8 cellular contexts compared by ENCODE assay signal in genomic region chr17:40542562-40543411, GRCh38. TPM values are rescaled to one million over a fixed set of nuclear protein-coding genes. Genes with fewer than 3 reads are reported as not detected.
DNase-seq lines count a peak whose midpoint lies in the region; ATAC-seq, FAIRE-seq and TF ChIP-seq lines count a peak whose summit lies in the region.

No MANE protein-coding gene starts in this region.

- H3K4me1 Mint-ChIP-seq in WTC11, result peaks cover 23% of the 10 kb centered on the region
- peaks cover 60 to 94% (median 89%) of the 10 kb centered on the region in 7 donors for H3K4me1 Mint-ChIP-seq in naive thymus-derived CD4-positive, alpha-beta T cell

- H3K36me3 ChIP-seq in endothelial cell of umbilical vein (ENCODE audit: control insufficient read depth in 2 of 2, extremely low read depth in 1 of 2, insufficient read depth in 2 of 2, low read length in 2 of 2) (no peaks in the 10 kb centered on the region), aorta (ENCODE audit: control insufficient read depth in 1 of 2, insufficient read depth in 2 of 2, low read length in 1 of 2) (no peaks in the 10 kb centered on the region), MM.1S (replicated peaks; ENCODE audit: insufficient read depth, low read length) (no peaks in the 10 kb centered on the region)
- no peaks in the 10 kb centered on the region for H3K36me3 ChIP-seq in naive thymus-derived CD4-positive, alpha-beta T cell (ENCODE audit: control insufficient read depth in 2 of 3, insufficient read depth in 3 of 3, low read length in 3 of 3)

- H3K9me3 ChIP-seq in endothelial cell of umbilical vein (replicated peaks; ENCODE audit: control insufficient read depth, insufficient read depth, low read length) (no peaks in the 10 kb centered on the region), aorta (ENCODE audit: control insufficient read depth, low read length) (no peaks in the 10 kb centered on the region), MM.1S (replicated peaks; ENCODE audit: insufficient read depth, low read length) (no peaks in the 10 kb centered on the region)
- no peaks in the 10 kb centered on the region for H3K9me3 ChIP-seq in naive thymus-derived CD4-positive, alpha-beta T cell (ENCODE audit: control insufficient read depth in 2 of 3, low read length in 3 of 3)

- CTCF ChIA-PET in WTC11 (lab: Charles Lee) (interaction anchor here (1.2 to 2.9 kb wide), 4 partner anchors 9 to 188 kb away, joined by 3 to 17 read pairs (median 6); no protein-coding TSS in a partner anchor), endothelial cell of umbilical vein (lab: Charles Lee) (interaction anchor here (1.3 to 2.5 kb wide), 3 partner anchors 10 to 67 kb away, joined by 6 to 15 read pairs (median 7); no protein-coding TSS in a partner anchor)
- CTCF ChIA-PET in naive thymus-derived CD4-positive, alpha-beta T cell (lab: Charles Lee), result interaction anchor here (1.0 to 2.5 kb wide), 2 partner anchors 9 to 72 kb away, joined by 3 to 6 read pairs; no protein-coding TSS in a partner anchor

- H3K27ac ChIP-seq in endothelial cell of umbilical vein (ENCODE audit: insufficient read depth, low read depth, low read length), result no peak overlapping the region
- peak overlapping the region; percentile 6 for H3K27ac ChIP-seq in naive thymus-derived CD4-positive, alpha-beta T cell (ENCODE audit: low read depth, low read length)
- H3K27ac ChIP-seq in aorta (ENCODE audit: low read depth in 1 of 2, low read length in 2 of 2), result no peak overlapping the region
- H3K27ac ChIP-seq in MM.1S (ENCODE audit: low read length), result no peak overlapping the region

- H4K20me1 ChIP-seq in endothelial cell of umbilical vein (replicated peaks; ENCODE audit: control insufficient read depth, extremely low read depth, insufficient read depth, low read length), result no peaks in the 10 kb centered on the region
- no peaks in the 10 kb centered on the region for H4K20me1 ChIP-seq in MM.1S (ENCODE audit: insufficient read depth, low read length)

- no peaks in the 10 kb centered on the region for H3K9me1 ChIP-seq in endothelial cell of umbilical vein (replicated peaks; ENCODE audit: control insufficient read depth, extremely low read depth, insufficient read depth, low read length)

- intact Hi-C loops in endothelial cell of umbilical vein (cut with micrococcal nuclease), result no loop called here
- intact Hi-C loops in naive thymus-derived CD4-positive, alpha-beta T cell (cut with micrococcal nuclease), result no loop called here
- intact Hi-C loops in aorta (cut with DNase I), result no loop called here

- H3K4me1 ChIP-seq in endothelial cell of umbilical vein (ENCODE audit: control insufficient read depth, extremely low read depth, insufficient read depth, low read length) (peaks cover 5% of the 10 kb centered on the region), aorta (ENCODE audit: control insufficient read depth in 1 of 2, insufficient read depth in 2 of 2, low read length in 2 of 2) (peaks cover 0 to 2% of the 10 kb centered on the region in 2 donors), MM.1S (ENCODE audit: low read length) (no peaks in the 10 kb centered on the region)
- peaks cover 69 to 84% of the 10 kb centered on the region in 2 donors for H3K4me1 ChIP-seq in naive thymus-derived CD4-positive, alpha-beta T cell (ENCODE audit: control insufficient read depth in 2 of 2, insufficient read depth in 2 of 2, low read length in 2 of 2)

- H3K36me3 Mint-ChIP-seq in WTC11, result no peaks in the 10 kb centered on the region
- H3K36me3 Mint-ChIP-seq in naive thymus-derived CD4-positive, alpha-beta T cell, result peaks cover 0 to 12% (median 0%) of the 10 kb centered on the region in 5 donors

- no peaks in the 10 kb centered on the region for H3K9me3 Mint-ChIP-seq in WTC11
- H3K9me3 Mint-ChIP-seq in naive thymus-derived CD4-positive, alpha-beta T cell, result no peaks in the 10 kb centered on the region

- no peak overlapping the region for H3K9ac ChIP-seq in endothelial cell of umbilical vein (replicated peaks; ENCODE audit: extremely low read depth, insufficient read depth, low read length)
- no peak overlapping the region for H3K9ac ChIP-seq in MM.1S (ENCODE audit: low read length)

- H3K9me2 ChIP-seq in MM.1S (replicated peaks; ENCODE audit: insufficient read depth, low read length), result no peaks in the 10 kb centered on the region

- TF ChIP-seq CTCF in GM10266 (IDR thresholded peaks at IDR 0.05; ENCODE audit: control insufficient read depth, insufficient read depth, low read depth, missing control alignments) (no peak), WTC11 (IDR thresholded peaks at IDR 0.05) (no peak), endothelial cell of umbilical vein (IDR thresholded peaks at IDR 0.05; ENCODE audit: extremely low read depth in 1 of 2, insufficient read depth in 1 of 2, low read depth in 1 of 2, low read length in 2 of 2) (no peak), MM.1S (IDR thresholded peaks at IDR 0.05; ENCODE audit: low read length) (no peak)

- H3K27ac Mint-ChIP-seq in WTC11, result peak overlapping the region; percentile 11; the same call in 1 of the 2 replicates
- H3K27ac Mint-ChIP-seq in naive thymus-derived CD4-positive, alpha-beta T cell, result peak overlapping the region; percentile 70 to 97 (median 92)

- WGBS in aorta, 2 donors, result 49 to 54% methylated on average over 14 of the region's 14 CpGs

- peak; percentile 48 for ATAC-seq in HG02870 (IDR thresholded peaks at IDR 0.05; ENCODE audit: unreplicated experiment)
- no peak for ATAC-seq in WTC11
- ATAC-seq in naive thymus-derived CD4-positive, alpha-beta T cell, result no peak
- ATAC-seq in aorta (ENCODE audit: low FRiP score), result peak; percentile 92

- H3F3A ChIP-seq in MM.1S (ENCODE audit: insufficient read depth, low read length), result no peaks in the 10 kb centered on the region

- H3K4me2 ChIP-seq in endothelial cell of umbilical vein (ENCODE audit: insufficient read depth, low read length), result no peak overlapping the region
- H3K4me2 ChIP-seq in MM.1S (ENCODE audit: low read depth, low read length), result no peak overlapping the region

- H3K79me2 ChIP-seq in endothelial cell of umbilical vein (ENCODE audit: control insufficient read depth, insufficient read depth, low read length), result no peaks in the 10 kb centered on the region
- no peaks in the 10 kb centered on the region for H3K79me2 ChIP-seq in MM.1S (ENCODE audit: low read length)

- DNase-seq in GM10266 (ENCODE audit: extremely low spot score) (peak; percentile 61), WTC11 (ENCODE audit: low spot score) (peak; percentile 7), endothelial cell of umbilical vein (ENCODE audit: low read depth, low spot score) (peak; percentile 67), aorta (peak; percentile 87 to 91), NCI-H2029 (lab: John Stamatoyannopoulos, UW) (no peak), MM.1S (no peak)
- DNase-seq in naive thymus-derived CD4-positive, alpha-beta T cell, result peak in 3 of 9 donors; percentile 5 to 57 (median 57)

- no peaks in the 10 kb centered on the region; the same call in 1 of the 2 replicates for H3K27me3 Mint-ChIP-seq in WTC11 (ENCODE audit: low read depth)
- no peaks in the 10 kb centered on the region for H3K27me3 Mint-ChIP-seq in naive thymus-derived CD4-positive, alpha-beta T cell

- BruUV-seq in endothelial cell of umbilical vein (replicated peaks; lab: Mats Ljungman, UMichigan), result no TSS peak

- no peak for FAIRE-seq in endothelial cell of umbilical vein (lab: Jason Lieb, UNC)

- TF ChIP-seq POLR2A in endothelial cell of umbilical vein (IDR thresholded peaks at IDR 0.05; ENCODE audit: low read depth, low read length), result no peak

- dilution Hi-C loops in endothelial cell of umbilical vein (cut with MboI; ENCODE audit: extremely low pct_ligation_motif_present, low sequenced_read_pairs), result no loop called here

- POLR2A ChIA-PET in WTC11 (lab: Charles Lee), result no interaction called here
- POLR2A ChIA-PET in endothelial cell of umbilical vein (lab: Charles Lee), result no interaction called here
- POLR2A ChIA-PET in naive thymus-derived CD4-positive, alpha-beta T cell (lab: Charles Lee), result interaction anchor here (0.5 to 45.4 kb wide), 9 partner anchors 9 to 1424 kb away, joined by 3 to 2132 read pairs (median 4); partner anchors contain the start of genes CCR7 and CNP

- H3K27me3 ChIP-seq in endothelial cell of umbilical vein (ENCODE audit: control insufficient read depth in 2 of 2, insufficient read depth in 2 of 2, low read length in 2 of 2) (no peaks in the 10 kb centered on the region), aorta (ENCODE audit: control insufficient read depth in 1 of 2, insufficient read depth in 2 of 2, low read length in 1 of 2) (no peaks in the 10 kb centered on the region), MM.1S (replicated peaks; ENCODE audit: insufficient read depth, low read length) (no peaks in the 10 kb centered on the region)
- no peaks in the 10 kb centered on the region for H3K27me3 ChIP-seq in naive thymus-derived CD4-positive, alpha-beta T cell (ENCODE audit: control insufficient read depth in 2 of 2, insufficient read depth in 2 of 2, low read length in 2 of 2)

- H3K4me3 ChIP-seq in endothelial cell of umbilical vein (replicated peaks in 1 of 3; ENCODE audit: insufficient read depth in 1 of 3, low read depth in 1 of 3, low read length in 3 of 3), result no peak overlapping the region
- H3K4me3 ChIP-seq in naive thymus-derived CD4-positive, alpha-beta T cell (ENCODE audit: low read length), result no peak overlapping the region
- H3K4me3 ChIP-seq in aorta (ENCODE audit: low read length in 2 of 2), result no peak overlapping the region
- no peak overlapping the region for H3K4me3 ChIP-seq in MM.1S (ENCODE audit: low read length)

- H2AFZ ChIP-seq in endothelial cell of umbilical vein (ENCODE audit: low read depth, low read length), result peak overlapping the region; percentile 38
- H2AFZ ChIP-seq in MM.1S (ENCODE audit: low read length), result no peak overlapping the region

- H3K4me3 Mint-ChIP-seq in WTC11, result no peak overlapping the region
- peak overlapping the region; percentile 16 to 87 (median 67) for H3K4me3 Mint-ChIP-seq in naive thymus-derived CD4-positive, alpha-beta T cell

RNA-seq across cellular contexts. Expression of gene CCR7, which starts 22.5 kb away (rescaled TPM):
- 0.37 to 0.92 TPM (median 0.57 TPM) in 3 replicates for total RNA-seq in WTC11 (2021)
- total RNA-seq in endothelial cell of umbilical vein, result 0.30 TPM in 1 of 2 replicates, not detected in the other
- polyA plus RNA-seq in endothelial cell of umbilical vein, result 0.18 and 0.25 TPM in 2 replicates
- polyA plus RNA-seq in endothelial cell of umbilical vein (2011; cell fraction: cytosol; rRNA removed), result 0.04 TPM in 1 of 2 replicates, not detected in the other
- 0.14 TPM in 1 of 2 replicates, not detected in the other for polyA plus RNA-seq in endothelial cell of umbilical vein (2011; cell fraction: nucleus; rRNA removed)
- polyA plus RNA-seq in endothelial cell of umbilical vein (2012), result not detected in 2 replicates
- polyA minus RNA-seq in endothelial cell of umbilical vein, result 0.62 TPM in 1 of 2 replicates, not detected in the other
- not detected for polyA minus RNA-seq in endothelial cell of umbilical vein (2011; cell fraction: cytosol; rRNA and poly(A)+ RNA removed)
- polyA minus RNA-seq in endothelial cell of umbilical vein (2011; cell fraction: nucleus; rRNA and poly(A)+ RNA removed), result not detected in 2 replicates
- total RNA-seq in naive thymus-derived CD4-positive, alpha-beta T cell, result 100 to 1,000 TPM; 153 to 675 (median 262) TPM
- 1,000 to 10,000 TPM; 1,350 to 2,301 TPM for polyA plus RNA-seq in naive thymus-derived CD4-positive, alpha-beta T cell
- under 1 TPM; 0.62 to 0.84 TPM for total RNA-seq in aorta
- under 1 TPM; 0.08 to 0.13 TPM for polyA plus RNA-seq in aorta

RNA-seq across cellular contexts. Expression of gene TNS4, which starts 41.4 kb away (rescaled TPM):
- total RNA-seq in WTC11 (2021) (0.55 to 0.87 TPM (median 0.80 TPM) in 3 replicates), endothelial cell of umbilical vein (not detected in 2 replicates), aorta (under 1 TPM in 1 of 2 donors, not detected in 1; 0.39 TPM)
- polyA plus RNA-seq in endothelial cell of umbilical vein (not detected in 2 replicates), aorta (under 1 TPM in 1 of 2 donors, not detected in 1; 0.05 TPM)
- not detected in 2 replicates for polyA plus RNA-seq in endothelial cell of umbilical vein (2011; cell fraction: cytosol; rRNA removed)
- polyA plus RNA-seq in endothelial cell of umbilical vein (2011; cell fraction: nucleus; rRNA removed), result not detected in 2 replicates
- not detected in 2 replicates for polyA plus RNA-seq in endothelial cell of umbilical vein (2012)
- not detected in 2 replicates for polyA minus RNA-seq in endothelial cell of umbilical vein
- polyA minus RNA-seq in endothelial cell of umbilical vein (2011; cell fraction: cytosol; rRNA and poly(A)+ RNA removed), result 10.8 TPM
- not detected in 2 replicates for polyA minus RNA-seq in endothelial cell of umbilical vein (2011; cell fraction: nucleus; rRNA and poly(A)+ RNA removed)
- 10 to 100 TPM in 1 of 5 experiments, 1 to 10 TPM in 2, not detected in 2; 1.2 to 10.3 (median 1.3) TPM for total RNA-seq in naive thymus-derived CD4-positive, alpha-beta T cell
- not detected for polyA plus RNA-seq in naive thymus-derived CD4-positive, alpha-beta T cell

Comparison
In these comparisons a context has a peak if more than half of its experiments do, and no peak if none do; other contexts are left out.
1. DNase-seq: peak in GM10266 (single experiment), WTC11 (single experiment), endothelial cell of umbilical vein (single experiment) and aorta (2 of 2); none in NCI-H2029 (single experiment) and MM.1S (single experiment).
2. ATAC-seq: peak in HG02870 (single experiment) and aorta (single experiment); none in WTC11 (single experiment) and naive thymus-derived CD4-positive, alpha-beta T cell (single experiment).
3. RNA of gene CCR7, which starts 22.5 kb away (total RNA-seq): 153 to 675 TPM in naive thymus-derived CD4-positive, alpha-beta T cell; 0.62 to 0.84 TPM in aorta, 0.37 to 0.92 TPM in WTC11 and 0.30 TPM in endothelial cell of umbilical vein; every median in the first group is over 10 times any median in the second.